23 cellular contexts compared by ENCODE assay signal in the genomic region with DNA sequence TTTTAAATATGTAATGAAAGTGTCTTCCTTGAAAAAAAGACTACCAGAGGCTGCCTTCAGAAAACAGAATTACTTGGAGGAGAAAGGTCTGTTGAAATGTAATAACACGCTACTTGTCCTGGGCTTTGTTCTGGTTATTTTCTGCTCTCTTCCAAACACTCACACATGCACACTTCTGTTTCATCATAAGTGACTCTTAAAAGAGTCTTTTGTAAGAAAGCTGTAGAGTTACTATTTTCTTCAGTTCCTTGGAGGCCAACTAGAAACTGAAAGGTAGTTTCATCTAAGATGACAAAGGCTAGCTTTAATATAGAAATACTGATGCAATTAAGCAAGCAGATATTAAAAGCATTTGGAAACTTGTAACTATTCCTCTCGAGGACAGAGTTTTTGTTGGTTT. TPM values are rescaled to one million over a fixed set of nuclear protein-coding genes. Genes with fewer than 3 reads are reported as not detected.
DNase-seq lines count a peak whose midpoint lies in the region; ATAC-seq, FAIRE-seq and TF ChIP-seq lines count a peak whose summit lies in the region.
"Had no signal": no experiment of that assay in that cellular context is flagged by ENCODE, and none has a peak within 500 bp of the region (broad histone marks: within the 10 kb centered on the region; RNA-seq: fewer than 3 reads in every experiment).

No MANE protein-coding gene starts in this region.

- no TSS peak for BruUV-seq in MCF 10A (replicated peaks; lab: Mats Ljungman, UMichigan)
- BruUV-seq in GM12878 (replicated peaks; lab: Mats Ljungman, UMichigan) = no TSS peak

- H3K36me3 Mint-ChIP-seq in MCF 10A (ENCODE audit: insufficient read depth, unreplicated experiment) = peaks cover 54% of the 10 kb centered on the region

- H2AFZ ChIP-seq in GM12878 (ENCODE audit: control insufficient read depth, low read depth, low read length) (no peak overlapping the region), smooth muscle cell (ENCODE audit: low read depth) (no peak overlapping the region)

- ATAC-seq in GM12878 = no peak
- no peak for ATAC-seq in HG03457 (IDR thresholded peaks at IDR 0.05; ENCODE audit: unreplicated experiment)
- ATAC-seq: CD8-positive, alpha-beta T cell; left ventricle myocardium superior had no signal

- no peaks in the 10 kb centered on the region for H3K27me3 Mint-ChIP-seq in MCF 10A (ENCODE audit: insufficient read depth, unreplicated experiment)

- 50% methylated on average over 2 of the region's 2 CpGs for WGBS in GM12878 (ENCODE audit: insufficient coverage, insufficient replicate concordance, low lambda C conversion rate, missing lambda C conversion rate)
- 93% methylated on average over 2 of the region's 2 CpGs for WGBS in smooth muscle cell (ENCODE audit: low lambda C conversion rate)

- no peaks in the 10 kb centered on the region for H3K4me1 Mint-ChIP-seq in MCF 10A (ENCODE audit: insufficient read depth, unreplicated experiment)
- H3K4me1 Mint-ChIP-seq: endodermal cell, H9 had no signal

- intact Hi-C loops in MCF 10A (cut with micrococcal nuclease) (no loop called here), breast epithelium (cut with DNase I; ENCODE audit: low total_unique reads) (no loop called here), GM12878 (cut with micrococcal nuclease; ENCODE audit: unreplicated experiment) (no loop called here), vagina (cut with DNase I) (no loop called here)

- peak; percentile 59 for FAIRE-seq in GM12878 (lab: Jason Lieb, UNC)

- no peaks in the 10 kb centered on the region for H3K9me3 ChIP-seq in breast epithelium
- no peaks in the 10 kb centered on the region for H3K9me3 ChIP-seq in GM12878 (replicated peaks; ENCODE audit: control insufficient read depth, insufficient read depth, low read length)
- H3K9me3 ChIP-seq in smooth muscle cell (replicated peaks; ENCODE audit: low read depth) = no peaks in the 10 kb centered on the region
- H3K9me3 ChIP-seq in vagina = no peaks in the 10 kb centered on the region
- H3K9me3 ChIP-seq: colonic mucosa had no signal

- no peak overlapping the region for H3K4me3 ChIP-seq in breast epithelium
- H3K4me3 ChIP-seq in GM12878 = no peak overlapping the region
- no peak overlapping the region for H3K4me3 ChIP-seq in smooth muscle cell
- H3K4me3 ChIP-seq in vagina = no peak overlapping the region
- H3K4me3 ChIP-seq: colonic mucosa had no signal

- in situ Hi-C loops in SK-MEL-5 (cut with HindIII; ENCODE audit: low pct_unique_long_range_greater_than_20kb, low sequenced_read_pairs) = no loop called here
- in situ Hi-C loops in GM12878 (cut with MboI) = no loop called here

- no peak overlapping the region for H3K4me3 Mint-ChIP-seq in MCF 10A (ENCODE audit: unreplicated experiment)
- H3K4me3 Mint-ChIP-seq: CD8-positive, alpha-beta T cell; endodermal cell; H9 had no signal

- CTCF ChIA-PET in MCF 10A (lab: Yijun Ruan, JAX) (interaction anchor here (0.6 kb wide), 1 partner anchor 116 kb away, joined by 3 read pairs; no protein-coding TSS in a partner anchor), GM12878 (lab: Yijun Ruan, JAX) (no interaction called here)

- H3K9me3 Mint-ChIP-seq in MCF 10A (ENCODE audit: unreplicated experiment) = no peaks in the 10 kb centered on the region
- H3K9me3 Mint-ChIP-seq: CD8-positive, alpha-beta T cell; endodermal cell; H9 had no signal

- H3K9ac ChIP-seq in GM12878 (ENCODE audit: control insufficient read depth, insufficient read depth, low read length) (no peak overlapping the region), smooth muscle cell (ENCODE audit: low read depth) (no peak overlapping the region)

- peak overlapping the region; percentile 19 for H3K27ac Mint-ChIP-seq in MCF 10A (ENCODE audit: low read depth, unreplicated experiment)
- H3K27ac Mint-ChIP-seq: CD8-positive, alpha-beta T cell; endodermal cell had no signal

- SMC1A ChIA-PET in GM12878 (lab: Charles Lee; ENCODE audit: uncharacterized antibody, unreplicated experiment) = interaction anchor here (0.6 to 1.1 kb wide), 4 partner anchors 15 to 282 kb away, joined by 3 read pairs; no protein-coding TSS in a partner anchor

- DNase-seq in MCF 10A (ENCODE audit: unreplicated experiment) (no peak), breast epithelium (ENCODE audit: low spot score in 2 of 2) (no peak), SK-MEL-5 (ENCODE audit: low read depth, low spot score) (peak; percentile 78), GM12878 (ENCODE audit: low read depth, low spot score) (no peak), smooth muscle cell (lab: John Stamatoyannopoulos, UW; ENCODE audit: unreplicated experiment) (no peak), vagina (ENCODE audit: extremely low spot score in 2 of 2) (no peak), AG08395 (ENCODE audit: low spot score) (no peak)
- DNase-seq: activated CD8-positive, alpha-beta memory T cell treated with anti-CD3 and anti-CD28 coated beads, Interleukin-2, amount 50 U/mL, for 48 hours; brain microvascular endothelial cell; CD8-positive, alpha-beta T cell; colonic mucosa; DMS53; endodermal cell; glutamatergic neuron; H9; KBM-7; left ventricle myocardium superior; NCI-H1105 treated with DMSO at 0.1 percent for 48 hours; NCI-H510A treated with DMSO at 0.1 percent for 48 hours; retina; stimulated activated CD4-positive, alpha-beta T cell treated with anti-CD3 and anti-CD28 coated beads, Interleukin-12 subunit alpha, Interleukin-12 subunit beta, amount 100 ng/mL, for 4 hours had no signal

- no peak for TF ChIP-seq EP300 in GM12878 (IDR thresholded peaks at IDR 0.05; ENCODE audit: borderline replicate concordance in 1 of 2, control insufficient read depth in 1 of 2, low read depth in 2 of 2, low read length in 2 of 2)

- no peak for TF ChIP-seq RAD21 in GM12878 (IDR thresholded peaks at IDR 0.05; ENCODE audit: insufficient read depth, low read depth, low read length)

- H3K79me2 ChIP-seq in GM12878 (ENCODE audit: control insufficient read depth, insufficient read depth, low read length) = no peaks in the 10 kb centered on the region; the same call in 1 of the 2 replicates
- H3K79me2 ChIP-seq in smooth muscle cell (ENCODE audit: low read depth) = peaks cover 26% of the 10 kb centered on the region

- H3K27ac ChIP-seq in breast epithelium = peak overlapping the region in 1 of 2 donors; percentile 42
- no peak overlapping the region for H3K27ac ChIP-seq in GM12878 (ENCODE audit: control insufficient read depth, insufficient read depth)
- peak overlapping the region; percentile 4 for H3K27ac ChIP-seq in smooth muscle cell (ENCODE audit: low read depth)
- no peak overlapping the region for H3K27ac ChIP-seq in vagina
- H3K27ac ChIP-seq: brain microvascular endothelial cell, colonic mucosa, RWPE1 had no signal

- H3F3A ChIP-seq in smooth muscle cell (ENCODE audit: low read depth) = no peaks in the 10 kb centered on the region

- RAD21 ChIA-PET in GM12878 (lab: Charles Lee; ENCODE audit: unreplicated experiment) = no interaction called here

- TF ChIP-seq POLR2A in breast epithelium (IDR thresholded peaks at IDR 0.05) = no peak
- TF ChIP-seq POLR2A in GM12878 (IDR thresholded peaks at IDR 0.05; ENCODE audit: low read depth, low read length) = no peak
- TF ChIP-seq POLR2A in vagina (IDR thresholded peaks at IDR 0.05) = no peak

- H4K20me1 ChIP-seq in GM12878 (ENCODE audit: control insufficient read depth, insufficient read depth) (no peaks in the 10 kb centered on the region), smooth muscle cell (ENCODE audit: low read depth) (peaks cover 7% of the 10 kb centered on the region)

- H3K4me2 ChIP-seq in GM12878 (ENCODE audit: control insufficient read depth, insufficient read depth) (no peak overlapping the region), smooth muscle cell (no peak overlapping the region)

- TF ChIP-seq CTCF in MCF 10A (IDR thresholded peaks at IDR 0.05; ENCODE audit: unreplicated experiment) (no peak), breast epithelium (IDR thresholded peaks at IDR 0.05) (no peak), GM12878 (IDR thresholded peaks at IDR 0.05 in 2 of 3, conservative IDR thresholded peaks at IDR 0.05 in 1 of 3; ENCODE audit: control insufficient read depth in 2 of 3, extremely low read depth in 1 of 3, insufficient read depth in 1 of 3, low read depth in 3 of 3, low read length in 3 of 3) (no peak), smooth muscle cell (IDR thresholded peaks at IDR 0.05; ENCODE audit: borderline replicate concordance, insufficient read depth, poor library complexity, severe bottlenecking) (no peak), vagina (IDR thresholded peaks at IDR 0.05) (no peak)

- POLR2A ChIA-PET in MCF 10A (lab: Yijun Ruan, JAX) = interaction anchor here (0.6 to 1.3 kb wide), 2 partner anchors 18 to 277 kb away, joined by 3 to 4 read pairs; no protein-coding TSS in a partner anchor
- POLR2A ChIA-PET in GM12878 (lab: Charles Lee) = no interaction called here

- H3K36me3 ChIP-seq in breast epithelium (no peaks in the 10 kb centered on the region), GM12878 (ENCODE audit: control insufficient read depth in 2 of 2, insufficient read depth in 2 of 2, low read length in 1 of 2) (peaks cover 0 to 2% of the 10 kb centered on the region in 2 experiments; a peak in 2 of 4 replicates), smooth muscle cell (ENCODE audit: low read depth) (peaks cover 11% of the 10 kb centered on the region), vagina (peaks cover 0 to 10% of the 10 kb centered on the region in 2 donors)
- H3K36me3 ChIP-seq: colonic mucosa had no signal

- no peaks in the 10 kb centered on the region for H3K4me1 ChIP-seq in breast epithelium
- H3K4me1 ChIP-seq in GM12878 (ENCODE audit: control insufficient read depth, insufficient read depth, low read length) = no peaks in the 10 kb centered on the region
- no peaks in the 10 kb centered on the region for H3K4me1 ChIP-seq in smooth muscle cell (ENCODE audit: low read depth)
- H3K4me1 ChIP-seq in vagina = no peaks in the 10 kb centered on the region
- H3K4me1 ChIP-seq: colonic mucosa had no signal

- H3K27me3 ChIP-seq in breast epithelium = no peaks in the 10 kb centered on the region
- no peaks in the 10 kb centered on the region for H3K27me3 ChIP-seq in GM12878 (replicated peaks in 1 of 2; ENCODE audit: control insufficient read depth in 2 of 2, insufficient read depth in 2 of 2, low read length in 1 of 2)
- H3K27me3 ChIP-seq in smooth muscle cell (ENCODE audit: low read depth) = no peaks in the 10 kb centered on the region
- no peaks in the 10 kb centered on the region for H3K27me3 ChIP-seq in vagina
- H3K27me3 ChIP-seq: brain microvascular endothelial cell, colonic mucosa had no signal

RNA-seq across cellular contexts. Expression of gene TASOR2, which starts 39.1 kb away (rescaled TPM):
- total RNA-seq in MCF 10A (2022) = 93.4 and 123 TPM in 2 replicates
- total RNA-seq in breast epithelium = 100 to 1,000 TPM in 1 of 3 donors, 10 to 100 TPM in 2; 80.5 to 115 (median 98.6) TPM
- total RNA-seq in SK-MEL-5 (2014; rRNA removed; shearing (Covaris generic)) = 49.3 and 52.6 TPM in 2 replicates
- 19.9 and 39.7 TPM in 2 replicates for polyA plus RNA-seq in SK-MEL-5 (2015; cell fraction: cytosol; rRNA removed)
- 48.3 and 50.0 TPM in 2 replicates for polyA plus RNA-seq in SK-MEL-5 (2015; cell fraction: nucleus; rRNA removed)
- total RNA-seq in GM12878 (2013; cell fraction: nucleolus; rRNA removed) = 176 and 191 TPM in 2 replicates
- 35.8 and 43.4 TPM in 2 replicates for total RNA-seq in GM12878 (2014; rRNA removed)
- 52.0 and 54.7 TPM in 2 replicates for total RNA-seq in GM12878 (2014; rRNA removed; fragmentation: Illumina TruSeq; extraction: Trizol)
- total RNA-seq in GM12878 (2021) = 49.4 and 49.5 TPM in 2 replicates
- 7.5 TPM for polyA plus RNA-seq in GM12878 (2011; ENCODE audit: low read depth)
- polyA plus RNA-seq in GM12878 (2011; rRNA removed) = 32.2 and 46.8 TPM in 2 replicates
- polyA plus RNA-seq in GM12878 (2011; cell fraction: cytosol; rRNA removed) = 12.0 and 14.8 TPM in 2 replicates
- polyA plus RNA-seq in GM12878 (2011; cell fraction: nucleus; rRNA removed) = 66.5 and 66.8 TPM in 2 replicates
- 14.0 and 16.2 TPM in 2 replicates for polyA plus RNA-seq in GM12878 (2012)
- polyA plus RNA-seq in GM12878 (2014; fragmentation: Illumina TruSeq; extraction: Trizol) = 34.9 and 52.1 TPM in 2 replicates
- polyA plus RNA-seq in GM12878 (2014; fragmentation: Nextera tagmentation; extraction: Ambion mirVana) = 10 to 100 TPM in 1 of 2 experiments, 1 to 10 TPM in 1; 8.2 to 10.6 TPM
- 23.3 and 29.8 TPM in 2 replicates for polyA plus RNA-seq in GM12878 (2014; rRNA removed)
- polyA plus RNA-seq in GM12878 (2016; fragmentation: Nextera tagmentation; extraction: Ambion mirVana) = 10 to 100 TPM; 19.8 to 21.3 TPM
- polyA minus RNA-seq in GM12878 (2011; rRNA and poly(A)+ RNA removed) = 53.3 and 58.7 TPM in 2 replicates
- 20.7 and 25.7 TPM in 2 replicates for polyA minus RNA-seq in GM12878 (2011; cell fraction: cytosol; rRNA and poly(A)+ RNA removed)
- 43.3 and 78.6 TPM in 2 replicates for polyA minus RNA-seq in GM12878 (2011; cell fraction: nucleus; rRNA and poly(A)+ RNA removed)
- total RNA-seq in smooth muscle cell = 123 and 132 TPM in 2 replicates
- 15.4 and 24.3 TPM in 2 replicates for polyA plus RNA-seq in smooth muscle cell
- total RNA-seq in vagina = 51.6 TPM

RNA-seq across cellular contexts. Expression of gene ASB13, which starts 57.3 kb away (rescaled TPM):
- total RNA-seq in MCF 10A (2022) (16.3 and 20.7 TPM in 2 replicates), breast epithelium (10 to 100 TPM; 37.9 to 61.8 (median 42.9) TPM), GM12878 (2014; rRNA removed) (0.06 and 0.16 TPM in 2 replicates), GM12878 (2014; rRNA removed; fragmentation: Illumina TruSeq; extraction: Trizol) (0.23 and 0.36 TPM in 2 replicates), GM12878 (2021) (0.59 and 0.90 TPM in 2 replicates), smooth muscle cell (12.6 and 22.6 TPM in 2 replicates), vagina (17.4 TPM)
- 12.7 and 14.6 TPM in 2 replicates for total RNA-seq in SK-MEL-5 (2014; rRNA removed; shearing (Covaris generic))
- 15.8 and 19.7 TPM in 2 replicates for polyA plus RNA-seq in SK-MEL-5 (2015; cell fraction: cytosol; rRNA removed)
- polyA plus RNA-seq in SK-MEL-5 (2015; cell fraction: nucleus; rRNA removed) = 3.6 and 8.0 TPM in 2 replicates
- total RNA-seq in GM12878 (2013; cell fraction: nucleolus; rRNA removed) = not detected in 2 replicates
- polyA plus RNA-seq in GM12878 (2011; ENCODE audit: low read depth) = 0.62 TPM
- polyA plus RNA-seq in GM12878 (2011; rRNA removed) (0.03 TPM in 1 of 2 replicates, not detected in the other), GM12878 (2014; fragmentation: Illumina TruSeq; extraction: Trizol) (0.13 TPM in 1 of 2 replicates, not detected in the other), GM12878 (2014; fragmentation: Nextera tagmentation; extraction: Ambion mirVana) (under 1 TPM in 1 of 2 experiments, not detected in 1; 0.02 TPM), GM12878 (2014; rRNA removed) (0.08 and 0.30 TPM in 2 replicates), GM12878 (2016; fragmentation: Nextera tagmentation; extraction: Ambion mirVana) (under 1 TPM; 0.05 to 0.19 TPM), smooth muscle cell (26.4 and 34.7 TPM in 2 replicates)
- polyA plus RNA-seq in GM12878 (2011; cell fraction: cytosol; rRNA removed) = 0.04 TPM in 1 of 2 replicates, not detected in the other
- 0.04 TPM in 1 of 2 replicates, not detected in the other for polyA plus RNA-seq in GM12878 (2011; cell fraction: nucleus; rRNA removed)
- polyA plus RNA-seq in GM12878 (2012) = 0.76 and 0.88 TPM in 2 replicates
- not detected in 2 replicates for polyA minus RNA-seq in GM12878 (2011; rRNA and poly(A)+ RNA removed)
- 0.53 and 4.1 TPM in 2 replicates for polyA minus RNA-seq in GM12878 (2011; cell fraction: cytosol; rRNA and poly(A)+ RNA removed)
- polyA minus RNA-seq in GM12878 (2011; cell fraction: nucleus; rRNA and poly(A)+ RNA removed) = 0.19 TPM in 1 of 2 replicates, not detected in the other
